ENCODE assay signal across 1 cellular context in the genomic region with DNA sequence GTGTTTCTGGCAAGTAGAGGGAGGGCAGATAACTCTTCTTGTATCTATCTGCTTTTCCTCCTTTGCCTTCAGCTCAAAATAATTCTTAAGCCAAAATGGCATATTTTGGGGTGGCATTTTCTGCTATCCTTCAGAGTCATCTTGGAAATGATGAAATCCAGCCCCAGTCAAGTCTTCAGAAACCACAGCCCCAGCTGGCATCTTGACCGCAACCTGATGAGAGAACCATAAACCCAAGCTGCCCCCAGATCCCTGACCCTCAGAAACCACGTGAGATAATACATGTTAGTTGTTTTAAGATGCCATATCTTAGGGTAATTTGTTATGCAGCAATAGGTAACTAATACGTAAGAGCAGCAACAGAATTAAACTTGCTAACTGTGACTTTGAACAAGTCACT.
TF ChIP-seq lines count a peak whose summit lies in the region.

No MANE protein-coding gene starts in this region.

TF ChIP-seq in IMR-90, 13 proteins besides CTCF, POLR2A, EP300 and RAD21:
- TF ChIP-seq RCOR1 (IDR thresholded peaks at IDR 0.05; ENCODE audit: insufficient replicate concordance, low read length) (no peak), RFX5 (IDR thresholded peaks at IDR 0.05; ENCODE audit: low read depth, low read length) (no peak), SMC3 (IDR thresholded peaks at IDR 0.05; ENCODE audit: low read depth, low read length) (no peak)
- TF ChIP-seq, protein P1, sequence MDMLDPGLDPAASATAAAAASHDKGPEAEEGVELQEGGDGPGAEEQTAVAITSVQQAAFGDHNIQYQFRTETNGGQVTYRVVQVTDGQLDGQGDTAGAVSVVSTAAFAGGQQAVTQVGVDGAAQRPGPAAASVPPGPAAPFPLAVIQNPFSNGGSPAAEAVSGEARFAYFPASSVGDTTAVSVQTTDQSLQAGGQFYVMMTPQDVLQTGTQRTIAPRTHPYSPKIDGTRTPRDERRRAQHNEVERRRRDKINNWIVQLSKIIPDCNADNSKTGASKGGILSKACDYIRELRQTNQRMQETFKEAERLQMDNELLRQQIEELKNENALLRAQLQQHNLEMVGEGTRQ (IDR thresholded peaks at IDR 0.05; ENCODE audit: low read depth, low read length), result no peak
